7 cellular contexts compared by ENCODE assay signal in the genomic region with DNA sequence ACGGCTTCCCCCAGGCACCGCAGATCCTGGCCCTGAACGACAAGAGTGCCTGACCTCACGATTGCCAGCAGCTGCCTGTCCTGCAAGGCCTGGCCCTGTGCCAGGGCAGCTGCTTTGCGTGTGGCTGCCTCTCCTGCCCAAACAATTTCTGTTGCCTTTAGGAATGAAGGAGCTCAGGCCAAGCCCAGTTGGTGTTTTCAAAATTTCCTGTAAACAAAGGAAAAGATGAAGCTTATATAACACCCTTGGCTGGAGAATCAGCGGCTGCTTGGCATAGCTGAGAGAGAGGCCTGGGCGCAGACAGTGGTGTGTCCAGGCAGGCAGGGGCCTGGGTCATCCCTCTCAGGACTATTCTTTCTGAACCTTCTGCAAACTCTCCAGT. TPM values are rescaled to one million over a fixed set of nuclear protein-coding genes. Genes with fewer than 3 reads are reported as not detected.
DNase-seq lines count a peak whose midpoint lies in the region; ATAC-seq and TF ChIP-seq lines count a peak whose summit lies in the region.

No MANE protein-coding gene starts in this region.

- H4K20me1 ChIP-seq in smooth muscle cell (ENCODE audit: low read depth): no peaks in the 10 kb centered on the region

- WGBS in smooth muscle cell (ENCODE audit: low lambda C conversion rate): 33% methylated on average over 7 of the region's 7 CpGs

- no peaks in the 10 kb centered on the region for H3K27me3 ChIP-seq in smooth muscle cell (ENCODE audit: low read depth)

- H3K4me3 ChIP-seq in smooth muscle cell: no peak overlapping the region

- H3F3A ChIP-seq in smooth muscle cell (ENCODE audit: low read depth): no peaks in the 10 kb centered on the region

- H3K4me1 ChIP-seq in smooth muscle cell (ENCODE audit: low read depth): no peaks in the 10 kb centered on the region

- ATAC-seq in left ventricle myocardium superior (peak; percentile 84), HG02678 (IDR thresholded peaks at IDR 0.05; ENCODE audit: unreplicated experiment) (no peak), HG03378 (IDR thresholded peaks at IDR 0.05; ENCODE audit: unreplicated experiment) (no peak)

- intact Hi-C loops in left ventricle myocardium superior (cut with micrococcal nuclease): no loop called here

- H3K36me3 ChIP-seq in smooth muscle cell (ENCODE audit: low read depth): no peaks in the 10 kb centered on the region

- no peak for TF ChIP-seq CTCF in smooth muscle cell (IDR thresholded peaks at IDR 0.05; ENCODE audit: borderline replicate concordance, insufficient read depth, poor library complexity, severe bottlenecking)

- no peaks in the 10 kb centered on the region for H3K9me3 ChIP-seq in smooth muscle cell (replicated peaks; ENCODE audit: low read depth)

- no peak overlapping the region for H3K27ac ChIP-seq in smooth muscle cell (ENCODE audit: low read depth)

- peak overlapping the region; percentile 1 for H3K4me2 ChIP-seq in smooth muscle cell

- no peak overlapping the region for H3K9ac ChIP-seq in smooth muscle cell (ENCODE audit: low read depth)

- H3K79me2 ChIP-seq in smooth muscle cell (ENCODE audit: low read depth): no peaks in the 10 kb centered on the region

- DNase-seq in MV-4-11 (lab: John Stamatoyannopoulos, UW): peak; percentile 69
- peak in 52 of 56 donors; percentile 23 to 89 (median 64) for DNase-seq in amygdala (lab: John Stamatoyannopoulos, UW)
- peak; percentile 96 for DNase-seq in left ventricle myocardium superior
- DNase-seq in smooth muscle cell (lab: John Stamatoyannopoulos, UW; ENCODE audit: unreplicated experiment): peak; percentile 23
- no peak for DNase-seq in ecto neural progenitor cell (ENCODE audit: low spot score)

- no peak overlapping the region for H2AFZ ChIP-seq in smooth muscle cell (ENCODE audit: low read depth)

RNA-seq across cellular contexts. Expression of a gene that starts 11.7 kb away (rescaled TPM):
- not detected for total RNA-seq in left ventricle myocardium superior
- not detected in 2 replicates for total RNA-seq in smooth muscle cell
- 0.33 TPM in 1 of 2 replicates, not detected in the other for polyA plus RNA-seq in smooth muscle cell

RNA-seq across cellular contexts. Expression of a gene that starts 20.0 kb away (rescaled TPM):
- not detected for total RNA-seq in left ventricle myocardium superior
- total RNA-seq in smooth muscle cell: 0.18 TPM in 1 of 2 replicates, not detected in the other
- polyA plus RNA-seq in smooth muscle cell: not detected in 2 replicates
